In genomic region chr1:197352011-197352410, GRCh38 we compare ENCODE assay signal across 20 cellular contexts.
DNase-seq lines count a peak whose midpoint lies in the region; ATAC-seq lines count a peak whose summit lies in the region.
"Had no signal": no experiment of that assay in that cellular context is flagged by ENCODE, and none has a peak within 500 bp of the region (broad histone marks: within the 10 kb centered on the region; RNA-seq: fewer than 3 reads in every experiment).

No MANE protein-coding gene starts in this region.

- H3K4me3 Mint-ChIP-seq in stimulated activated memory B cell treated with anti-CD40 and anti-IgM and Interleukin-4, amounts not matched to agents 10 μg/mL and 1 μg/mL and 100 μg/mL, for 72 hours, result no peak overlapping the region
- H3K4me3 Mint-ChIP-seq: CD4-positive, alpha-beta T cell; IgD-negative memory B cell had no signal

- DNase-seq in ELR (ENCODE audit: low read depth) (peak; percentile 15), M059J (ENCODE audit: low read depth) (peak; percentile 78), foreskin melanocyte (peak; percentile 26), NCI-H187 treated with DMSO at 0.1 percent for 48 hours (lab: John Stamatoyannopoulos, UW) (no peak), NCI-H146 treated with DMSO at 0.1 percent for 48 hours (lab: John Stamatoyannopoulos, UW; ENCODE audit: unreplicated experiment) (no peak), NCI-H2081 treated with DMSO at 0.1 percent for 48 hours (lab: John Stamatoyannopoulos, UW) (no peak)
- DNase-seq: BE2C; CD4-positive, alpha-beta T cell; COR-L47; DMS79 treated with DMSO at 0.1 percent for 48 hours; GM23248; NCI-H187; NCI-H226; NCI-H510A treated with DMSO at 0.1 percent for 48 hours; NCI-H748 treated with DMSO at 0.1 percent for 48 hours; SHP77 treated with DMSO at 0.1 percent for 48 hours; SK-N-SH had no signal

- no peak overlapping the region for H3K27ac Mint-ChIP-seq in stimulated activated memory B cell treated with anti-CD40 and anti-IgM and Interleukin-4, amounts not matched to agents 10 μg/mL and 1 μg/mL and 100 μg/mL, for 72 hours
- H3K27ac Mint-ChIP-seq: CD4-positive, alpha-beta T cell; IgD-negative memory B cell had no signal

- ATAC-seq in stimulated activated memory B cell treated with anti-CD40 and anti-IgM and Interleukin-4, amounts not matched to agents 10 μg/mL and 1 μg/mL and 100 μg/mL, for 72 hours, result no peak
- ATAC-seq: A549 had no signal

- H3K4me1 Mint-ChIP-seq in stimulated activated memory B cell treated with anti-CD40 and anti-IgM and Interleukin-4, amounts not matched to agents 10 μg/mL and 1 μg/mL and 100 μg/mL, for 72 hours, result no peaks in the 10 kb centered on the region

- H3K9me3 Mint-ChIP-seq in stimulated activated memory B cell treated with anti-CD40 and anti-IgM and Interleukin-4, amounts not matched to agents 10 μg/mL and 1 μg/mL and 100 μg/mL, for 72 hours, result no peaks in the 10 kb centered on the region
- H3K9me3 Mint-ChIP-seq: CD4-positive, alpha-beta T cell; IgD-negative memory B cell had no signal

- no peaks in the 10 kb centered on the region for H3K36me3 Mint-ChIP-seq in stimulated activated memory B cell treated with anti-CD40 and anti-IgM and Interleukin-4, amounts not matched to agents 10 μg/mL and 1 μg/mL and 100 μg/mL, for 72 hours
- H3K36me3 Mint-ChIP-seq: IgD-negative memory B cell had no signal

- no peaks in the 10 kb centered on the region for H3K27me3 Mint-ChIP-seq in stimulated activated memory B cell treated with anti-CD40 and anti-IgM and Interleukin-4, amounts not matched to agents 10 μg/mL and 1 μg/mL and 100 μg/mL, for 72 hours
- H3K27me3 Mint-ChIP-seq: CD4-positive, alpha-beta T cell had no signal

Comparison
In these comparisons a context has a peak if more than half of its experiments do, and no peak if none do; other contexts are left out.
1. DNase-seq: peak in ELR (single experiment), M059J (single experiment) and foreskin melanocyte (single experiment); none in NCI-H187 treated with DMSO at 0.1 percent for 48 hours (single experiment), NCI-H146 treated with DMSO at 0.1 percent for 48 hours (single experiment) and NCI-H2081 treated with DMSO at 0.1 percent for 48 hours (single experiment).